In genomic region chr14:32202941-32203882, GRCh38 we compare ENCODE assay signal across 1 cellular context.
TF ChIP-seq lines count a peak whose summit lies in the region.

Gene RNU6-8 (minus strand): TSS chr14:32203269.

TF ChIP-seq in HepG2, 621 proteins besides CTCF, POLR2A, EP300 and RAD21 (continued from another document and continues in another):
- TF ChIP-seq PRDM10 (CRISPR knock-in tag; IDR thresholded peaks at IDR 0.05; ENCODE audit: low read depth) (no peak), ZNF629 (CRISPR knock-in tag; conservative IDR thresholded peaks at IDR 0.05) (0 out of 2 replicates have a peak, but pooled peaks have one; percentile 56), PTBP1 (IDR thresholded peaks at IDR 0.05; ENCODE audit: low read depth, low read length, poor library complexity, severe bottlenecking) (peak; percentile 73), ELF1 (CRISPR knock-in tag; IDR thresholded peaks at IDR 0.05) (peak; percentile 69), REPIN1 (CRISPR knock-in tag; IDR thresholded peaks at IDR 0.05; ENCODE audit: borderline replicate concordance, low read depth) (peak; percentile 100), RARA (CRISPR knock-in tag; IDR thresholded peaks at IDR 0.05) (peak; percentile 47; the same call in 1 of the 2 replicates), BRD4 (CRISPR knock-in tag; IDR thresholded peaks at IDR 0.05) (peak; percentile 90), NR2C2 (CRISPR knock-in tag; IDR thresholded peaks at IDR 0.05; ENCODE audit: borderline replicate concordance) (peak; percentile 68), THAP9 (CRISPR knock-in tag; IDR thresholded peaks at IDR 0.05; ENCODE audit: borderline replicate concordance) (peak; percentile 86; the same call in 1 of the 2 replicates), ZNF777 (CRISPR knock-in tag; IDR thresholded peaks at IDR 0.05) (peak; percentile 89), SMAD1 (CRISPR knock-in tag; IDR thresholded peaks at IDR 0.05; ENCODE audit: borderline replicate concordance, low read depth) (peak; percentile 97; the same call in 1 of the 2 replicates), THAP11 (CRISPR knock-in tag; IDR thresholded peaks at IDR 0.05) (peak; percentile 84), TIGD3 (CRISPR knock-in tag; IDR thresholded peaks at IDR 0.05; ENCODE audit: borderline replicate concordance) (no peak; the same call in 1 of the 2 replicates), ZNF337 (CRISPR knock-in tag; IDR thresholded peaks at IDR 0.05; ENCODE audit: borderline replicate concordance, low read depth) (peak; percentile 80; the same call in 1 of the 2 replicates), DBP (CRISPR knock-in tag; IDR thresholded peaks at IDR 0.05; ENCODE audit: not compliant biosample characterization) (no peak), KLF12 (CRISPR knock-in tag; IDR thresholded peaks at IDR 0.05; ENCODE audit: borderline replicate concordance) (peak; percentile 100), BCL6 (CRISPR knock-in tag; IDR thresholded peaks at IDR 0.05) (peak; percentile 70), SOX5 (CRISPR knock-in tag; IDR thresholded peaks at IDR 0.05; ENCODE audit: borderline replicate concordance) (peak; percentile 44; the same call in 1 of the 2 replicates), ERF (CRISPR knock-in tag; IDR thresholded peaks at IDR 0.05) (peak; percentile 88), SMAD9 (CRISPR knock-in tag; IDR thresholded peaks at IDR 0.05) (peak; percentile 82), ZNF597 (CRISPR knock-in tag; IDR thresholded peaks at IDR 0.05) (peak; percentile 41; the same call in 1 of the 2 replicates), ARNT (IDR thresholded peaks at IDR 0.05) (no peak), ZNF235 (CRISPR knock-in tag; IDR thresholded peaks at IDR 0.05; ENCODE audit: borderline replicate concordance) (peak; percentile 97; the same call in 1 of the 2 replicates), GTF2F1 (IDR thresholded peaks at IDR 0.05; ENCODE audit: low read length) (no peak), MED1 (CRISPR knock-in tag; IDR thresholded peaks at IDR 0.05) (peak; percentile 85), IRF9 (CRISPR knock-in tag; IDR thresholded peaks at IDR 0.05; ENCODE audit: borderline replicate concordance) (peak; percentile 90; the same call in 1 of the 2 replicates), GMEB2 (CRISPR knock-in tag; IDR thresholded peaks at IDR 0.05; ENCODE audit: low read depth) (peak; percentile 70), ETV5 (CRISPR knock-in tag; IDR thresholded peaks at IDR 0.05; ENCODE audit: borderline replicate concordance) (peak; percentile 43; the same call in 1 of the 2 replicates), RXRB (CRISPR knock-in tag; IDR thresholded peaks at IDR 0.05; ENCODE audit: borderline replicate concordance) (peak; percentile 75), NCOR1 (IDR thresholded peaks at IDR 0.05; ENCODE audit: borderline replicate concordance, low read length) (peak; percentile 88), ZSCAN9 (CRISPR knock-in tag; IDR thresholded peaks at IDR 0.05; ENCODE audit: borderline replicate concordance) (peak; percentile 98), MBNL3 (CRISPR knock-in tag; conservative IDR thresholded peaks at IDR 0.05) (no peak), ZNF33B (CRISPR knock-in tag; IDR thresholded peaks at IDR 0.05) (peak; percentile 51; the same call in 1 of the 2 replicates), MTA3 (CRISPR knock-in tag; IDR thresholded peaks at IDR 0.05) (no peak), KLF11 (CRISPR knock-in tag; IDR thresholded peaks at IDR 0.05) (peak; percentile 93; the same call in 1 of the 2 replicates), PHB2 (IDR thresholded peaks at IDR 0.05; ENCODE audit: partially characterized antibody) (no peak), ZNF782 (CRISPR knock-in tag; IDR thresholded peaks at IDR 0.05; ENCODE audit: borderline replicate concordance) (peak; percentile 98; the same call in 1 of the 2 replicates), TAF1 (CRISPR knock-in tag; IDR thresholded peaks at IDR 0.05) (peak; percentile 78), CEBPZ (IDR thresholded peaks at IDR 0.05; ENCODE audit: low read length) (no peak), U2AF2 (IDR thresholded peaks at IDR 0.05; ENCODE audit: low read depth, low read length) (no peak), HNRNPK (IDR thresholded peaks at IDR 0.05; ENCODE audit: low read depth, low read length, poor library complexity, severe bottlenecking) (no peak), ZBTB37 (CRISPR knock-in tag; IDR thresholded peaks at IDR 0.05) (no peak), HMG20A (CRISPR knock-in tag; IDR thresholded peaks at IDR 0.05; ENCODE audit: borderline replicate concordance) (no peak; the same call in 1 of the 2 replicates), STAG1 (CRISPR knock-in tag; IDR thresholded peaks at IDR 0.05) (peak; percentile 30; the same call in 1 of the 2 replicates), DR1 (CRISPR knock-in tag; IDR thresholded peaks at IDR 0.05) (no peak), ZNF383 (CRISPR knock-in tag; IDR thresholded peaks at IDR 0.05; ENCODE audit: borderline replicate concordance) (no peak; the same call in 1 of the 2 replicates), KLF15 (CRISPR knock-in tag; IDR thresholded peaks at IDR 0.05; ENCODE audit: borderline replicate concordance) (peak; percentile 78; the same call in 1 of the 2 replicates)
